34 cellular contexts compared by ENCODE assay signal in the genomic region with DNA sequence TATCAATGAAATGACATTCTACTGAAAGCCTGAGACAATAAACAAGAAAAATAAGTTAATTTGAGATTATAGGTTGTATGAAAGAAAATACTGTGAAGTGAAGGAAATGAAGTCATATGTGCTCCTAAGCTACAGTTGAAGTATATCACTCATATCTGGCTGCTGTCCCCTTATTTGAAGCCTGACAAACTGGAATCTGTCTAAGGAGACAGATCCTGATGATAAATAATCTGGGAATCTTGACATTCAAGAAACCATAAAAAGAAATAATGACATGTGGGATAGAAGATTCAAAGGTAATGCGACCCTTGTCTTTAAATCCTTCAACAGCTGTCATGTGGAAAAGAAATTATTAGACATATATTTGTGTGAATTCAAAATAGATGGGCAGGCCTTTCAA.
"Had no signal": no experiment of that assay in that cellular context is flagged by ENCODE, and none has a peak within 500 bp of the region (broad histone marks: within the 10 kb centered on the region; RNA-seq: fewer than 3 reads in every experiment).

No MANE protein-coding gene starts in this region.

- H3K27ac ChIP-seq: KMS-11 had no signal

- H3K9ac ChIP-seq: KMS-11 had no signal

- H3K36me3 ChIP-seq: MG63 had no signal

- H3K9me3 ChIP-seq: MG63 had no signal

- H3K4me2 ChIP-seq: KMS-11 had no signal

- H3K4me3 ChIP-seq: MG63 had no signal

- H3K27me3 ChIP-seq: MG63 had no signal

- DNase-seq: Karpas-422, Kasumi-1, MG63, MM.1S, MV-4-11, NCI-H1048, NCI-H1092, NCI-H1092 treated with DMSO at 0.1 percent for 48 hours, NCI-H1105, NCI-H1105 treated with DMSO at 0.1 percent for 48 hours, NCI-H1417, NCI-H1417 treated with DMSO at 0.1 percent for 48 hours, NCI-H1436, NCI-H1436 treated with DMSO at 0.1 percent for 48 hours, NCI-H146, NCI-H1694, NCI-H1694 treated with DMSO at 0.1 percent for 48 hours, NCI-H187, NCI-H187 treated with DMSO at 0.1 percent for 48 hours, NCI-H1930, NCI-H2029, NCI-H2029 treated with DMSO at 0.1 percent for 48 hours, NCI-H2081, NCI-H2081 treated with DMSO at 0.1 percent for 48 hours, NCI-H2107, NCI-H2171, NCI-H2171 treated with DMSO at 0.1 percent for 48 hours, NCI-H2227 treated with DMSO at 0.1 percent for 48 hours, NCI-H226, NCI-H345, NCI-H446, NCI-H446 treated with DMSO at 0.1 percent for 48 hours, NCI-H510A had no signal
